Comparison of ENCODE assay signal across 22 cellular contexts in the genomic region with DNA sequence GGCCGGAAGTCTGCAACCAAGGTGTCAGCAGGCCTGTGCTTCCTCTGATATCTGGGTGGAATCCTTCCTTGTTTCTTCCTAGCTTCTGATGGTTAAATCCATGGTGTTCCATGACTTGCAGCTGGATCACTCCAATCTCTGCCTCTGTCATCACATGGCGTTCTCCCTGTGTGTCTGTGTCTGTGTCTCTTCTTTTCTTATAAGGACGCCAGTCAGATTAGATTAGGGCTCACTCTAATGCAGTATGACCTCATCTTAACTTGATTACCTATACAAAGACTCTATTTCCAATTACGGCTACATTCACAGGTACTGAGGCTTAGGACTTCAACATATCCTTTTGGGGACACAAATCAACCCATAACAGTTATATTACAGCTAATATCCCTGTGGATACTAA.
"Had no signal": no experiment of that assay in that cellular context is flagged by ENCODE, and none has a peak within 500 bp of the region (broad histone marks: within the 10 kb centered on the region; RNA-seq: fewer than 3 reads in every experiment).

No MANE protein-coding gene starts in this region.

- DNase-seq: IMR-90; Karpas-422; KG1; MM.1S; NCI-H1048; NCI-H1105; NCI-H1436 treated with DMSO at 0.1 percent for 48 hours; NCI-H1694; NCI-H187 treated with DMSO at 0.1 percent for 48 hours; NCI-H2029 treated with DMSO at 0.1 percent for 48 hours; NCI-H2227 treated with DMSO at 0.1 percent for 48 hours; NCI-H524; NCI-H526 treated with DMSO at 0.1 percent for 48 hours; NCI-H748 treated with DMSO at 0.1 percent for 48 hours; NK-92 treated with Interleukin-12 subunit alpha and Interleukin-12 subunit beta, amount 100 ng/mL, for 24 hours; PC-3; SHP77; SW 1271; T-cell had no signal

- H3K27ac Mint-ChIP-seq: T-cell had no signal

- H3K36me3 Mint-ChIP-seq: T-cell had no signal

- H3K4me3 Mint-ChIP-seq: T-cell had no signal

- H3K4me1 Mint-ChIP-seq: T-cell had no signal

- H3K27ac ChIP-seq: RWPE1 had no signal

- ATAC-seq: HepG2, Panc1, PC-3, T-cell had no signal
